ENCODE assay signal across 9 cellular contexts in genomic region chr4:70687347-70687746, GRCh38. TPM values are rescaled to one million over a fixed set of nuclear protein-coding genes. Genes with fewer than 3 reads are reported as not detected.
A peak's percentile ranks its signal among the peaks of the same experiment; 100 is the strongest.
DNase-seq lines count a peak whose midpoint lies in the region; ATAC-seq and TF ChIP-seq lines count a peak whose summit lies in the region.
"Not testable (repeated sequence)": the region's sequence is repeated elsewhere in the genome, so short reads cannot be mapped to it uniquely, and the experiment has no call there.
"Had no signal": no experiment of that assay in that cellular context is flagged by ENCODE, and none has a peak within 500 bp of the region (broad histone marks: within the 10 kb centered on the region; RNA-seq: fewer than 3 reads in every experiment).

No MANE protein-coding gene starts in this region.

- H3K4me3 ChIP-seq in GM06990 (replicated peaks; ENCODE audit: low read depth, low read length) = peak overlapping the region; percentile 96
- peak overlapping the region; percentile 82 to 92 (median 87) for H3K4me3 ChIP-seq in breast epithelium
- peak overlapping the region; percentile 86 to 96 for H3K4me3 ChIP-seq in gastroesophageal sphincter
- peak overlapping the region; percentile 56 for H3K4me3 ChIP-seq in mesendoderm (ENCODE audit: low read length)
- peak overlapping the region; percentile 66 to 94 (median 79) for H3K4me3 ChIP-seq in sigmoid colon
- H3K4me3 ChIP-seq in upper lobe of left lung = peak overlapping the region; percentile 38 to 99 (median 88)

- not testable (repeated sequence) for H3K18ac ChIP-seq in mesendoderm (ENCODE audit: low read length)

- not testable (repeated sequence) for H3K4ac ChIP-seq in mesendoderm (ENCODE audit: low read depth, low read length)

- intact Hi-C loops in activated CD4-positive, alpha-beta memory T cell treated with anti-CD3 and anti-CD28 coated beads for 36 hours (cut with micrococcal nuclease) = loop anchor here (1.0 kb wide), 1 partner anchor 86 kb away; no protein-coding TSS in a partner anchor
- intact Hi-C loops in breast epithelium (cut with DNase I; ENCODE audit: low total_unique reads) = not testable (repeated sequence)
- intact Hi-C loops in sigmoid colon (cut with DNase I) = loop anchor here (5.0 kb wide), 2 partner anchors 35 to 215 kb away; partner anchors contain the start of gene MOB1B

- not testable (repeated sequence) for TF ChIP-seq EP300 in gastroesophageal sphincter (IDR thresholded peaks at IDR 0.05); sigmoid colon (IDR thresholded peaks at IDR 0.05); upper lobe of left lung (IDR thresholded peaks at IDR 0.05)

- not testable (repeated sequence) for H2BK15ac ChIP-seq in mesendoderm (replicated peaks; ENCODE audit: low read depth)

- CTCF ChIA-PET in activated CD4-positive, alpha-beta memory T cell treated with anti-CD3 and anti-CD28 coated beads for 36 hours (lab: Charles Lee) = interaction anchor here (0.6 to 1.2 kb wide), 6 partner anchors 9 to 35 kb away, joined by 3 to 6 read pairs (median 4); no protein-coding TSS in a partner anchor

- H3K9ac ChIP-seq in mesendoderm (ENCODE audit: low read length) = peak overlapping the region; percentile 81

- H3K4me1 Mint-ChIP-seq in activated CD4-positive, alpha-beta memory T cell treated with anti-CD3 and anti-CD28 coated beads for 36 hours (ENCODE audit: low read depth) = peaks cover 33% of the 10 kb centered on the region

- not testable (repeated sequence) for H2AK5ac ChIP-seq in mesendoderm (ENCODE audit: low read length)

- peak overlapping the region; percentile 99 for H3K4me3 Mint-ChIP-seq in activated CD4-positive, alpha-beta memory T cell treated with anti-CD3 and anti-CD28 coated beads for 36 hours

- not testable (repeated sequence) for TF ChIP-seq CTCF in GM06990 (IDR thresholded peaks at IDR 0.05; ENCODE audit: insufficient read depth, low read length, poor library complexity, severe bottlenecking); breast epithelium (IDR thresholded peaks at IDR 0.05); gastroesophageal sphincter (IDR thresholded peaks at IDR 0.05); sigmoid colon (IDR thresholded peaks at IDR 0.05); upper lobe of left lung (IDR thresholded peaks at IDR 0.05)

- TF ChIP-seq POLR2A in breast epithelium (IDR thresholded peaks at IDR 0.05); gastroesophageal sphincter (IDR thresholded peaks at IDR 0.05); sigmoid colon (IDR thresholded peaks at IDR 0.05); upper lobe of left lung (IDR thresholded peaks at IDR 0.05): not testable (repeated sequence)

- 65 to 73% methylated on average over 3 to 13 of the region's 13 CpGs for WGBS in gastroesophageal sphincter (ENCODE audit: low coverage in 1 of 2), 2 donors
- WGBS in mesendoderm (ENCODE audit: extremely low coverage, insufficient coverage, low lambda C conversion rate) = no CpG with 5 or more reads among the region's 13 CpGs
- WGBS in sigmoid colon, 2 donors = 51 to 62% methylated on average over 13 of the region's 13 CpGs
- WGBS in upper lobe of left lung, 2 donors = 68 to 72% methylated on average over 12 to 13 of the region's 13 CpGs

- H3K79me1 ChIP-seq in mesendoderm (ENCODE audit: low read length) = not testable (repeated sequence)

- H3K36me3 ChIP-seq in GM06990 (ENCODE audit: control insufficient read depth, insufficient read depth, low read length); breast epithelium; mesendoderm (ENCODE audit: control insufficient read depth, insufficient read depth, low read length): not testable (repeated sequence)
- H3K36me3 ChIP-seq in gastroesophageal sphincter (peaks cover 0 to 18% of the 10 kb centered on the region in 2 donors), sigmoid colon (peaks cover 0 to 17% (median 0%) of the 10 kb centered on the region in 4 donors), upper lobe of left lung (peaks cover 0 to 15% (median 0%) of the 10 kb centered on the region in 4 donors)

- H3K27ac Mint-ChIP-seq in activated CD4-positive, alpha-beta memory T cell treated with anti-CD3 and anti-CD28 coated beads for 36 hours = peak overlapping the region; percentile 97

- H3K23ac ChIP-seq in mesendoderm (ENCODE audit: low read length) = not testable (repeated sequence)

- H3K79me2 ChIP-seq in mesendoderm (ENCODE audit: control insufficient read depth, insufficient read depth, low read length) = peaks cover 19% of the 10 kb centered on the region

- H2BK5ac ChIP-seq in mesendoderm (ENCODE audit: low read length) = not testable (repeated sequence)

- H3K4me1 ChIP-seq in breast epithelium; mesendoderm (ENCODE audit: control insufficient read depth, low read depth, low read length): not testable (repeated sequence)
- H3K4me1 ChIP-seq in gastroesophageal sphincter = peaks cover 4 to 44% (median 18%) of the 10 kb centered on the region in 3 donors
- H3K4me1 ChIP-seq in sigmoid colon = peaks cover 0 to 35% (median 32%) of the 10 kb centered on the region in 4 donors
- H3K4me1 ChIP-seq in upper lobe of left lung = peaks cover 34 to 43% (median 34%) of the 10 kb centered on the region in 4 donors

- not testable (repeated sequence) for H3K27me3 ChIP-seq in GM06990 (replicated peaks; ENCODE audit: control insufficient read depth, insufficient read depth, low read length); breast epithelium; gastroesophageal sphincter; mesendoderm (ENCODE audit: insufficient read depth, low read length, poor library complexity); sigmoid colon; upper lobe of left lung

- H4K5ac ChIP-seq in mesendoderm (ENCODE audit: low read length) = not testable (repeated sequence)

- not testable (repeated sequence) for H4K8ac ChIP-seq in mesendoderm (ENCODE audit: low read depth, low read length)

- H3K27ac ChIP-seq in breast epithelium = peak overlapping the region; percentile 96 to 97
- peak overlapping the region; percentile 80 to 94 (median 92) for H3K27ac ChIP-seq in gastroesophageal sphincter
- H3K27ac ChIP-seq in mesendoderm (ENCODE audit: low read depth, low read length) = peak overlapping the region; percentile 86
- peak overlapping the region; percentile 93 to 95 (median 94) for H3K27ac ChIP-seq in sigmoid colon
- peak overlapping the region; percentile 93 to 97 (median 94) for H3K27ac ChIP-seq in upper lobe of left lung

- not testable (repeated sequence) for DNase-seq in GM06990 (ENCODE audit: extremely low read depth, insufficient read length); breast epithelium (ENCODE audit: low spot score in 2 of 2); mesendoderm; sigmoid colon
- DNase-seq in NCI-H510A treated with DMSO at 0.1 percent for 48 hours (lab: John Stamatoyannopoulos, UW) = peak; percentile 60
- peak; percentile 46 for DNase-seq in activated CD4-positive, alpha-beta memory T cell treated with anti-CD3 and anti-CD28 coated beads for 36 hours
- peak in 1 of 2 donors; percentile 53 for DNase-seq in upper lobe of left lung

- H3K9me3 ChIP-seq in breast epithelium, gastroesophageal sphincter, sigmoid colon, upper lobe of left lung: not testable (repeated sequence)

- peak overlapping the region; percentile 59 for H3K4me2 ChIP-seq in mesendoderm (ENCODE audit: low read length)

- not testable (repeated sequence) for ATAC-seq in gastroesophageal sphincter; upper lobe of left lung (ENCODE audit: low FRiP score in 2 of 2)

- peaks cover 29% of the 10 kb centered on the region for H3K36me3 Mint-ChIP-seq in activated CD4-positive, alpha-beta memory T cell treated with anti-CD3 and anti-CD28 coated beads for 36 hours

- not testable (repeated sequence) for H2BK120ac ChIP-seq in mesendoderm (ENCODE audit: low read depth, low read length)

- H3K27me3 Mint-ChIP-seq in activated CD4-positive, alpha-beta memory T cell treated with anti-CD3 and anti-CD28 coated beads for 36 hours = not testable (repeated sequence)

- POLR2A ChIA-PET in activated CD4-positive, alpha-beta memory T cell treated with anti-CD3 and anti-CD28 coated beads for 36 hours (lab: Charles Lee) = interaction anchor here (0.5 to 1.2 kb wide), 4 partner anchors 17 to 606 kb away, joined by 3 to 5 read pairs (median 3); partner anchors contain the start of gene DCK

- H3K56ac ChIP-seq in mesendoderm (ENCODE audit: low read length) = peak overlapping the region; percentile 88

- H3K9me3 Mint-ChIP-seq in activated CD4-positive, alpha-beta memory T cell treated with anti-CD3 and anti-CD28 coated beads for 36 hours = not testable (repeated sequence)

RNA-seq across cellular contexts. Expression of gene UTP3, which starts 1.0 kb away (rescaled TPM):
- 10 to 100 TPM; 33.6 to 35.5 TPM for total RNA-seq in activated CD4-positive, alpha-beta memory T cell treated with anti-CD3 and anti-CD28 coated beads for 36 hours
- 10 to 100 TPM; 18.9 to 22.0 (median 19.3) TPM for total RNA-seq in breast epithelium
- 10 to 100 TPM; 20.9 to 30.8 (median 24.0) TPM for total RNA-seq in gastroesophageal sphincter
- 73.6 TPM for polyA plus RNA-seq in mesendoderm (2013, experiment 1 of 2)
- polyA plus RNA-seq in mesendoderm (2013, experiment 2 of 2) = 72.9 TPM
- total RNA-seq in sigmoid colon = 10 to 100 TPM; 15.3 to 19.7 (median 15.6) TPM
- polyA plus RNA-seq in sigmoid colon = 10 to 100 TPM; 13.4 to 31.8 (median 15.0) TPM
- 10 to 100 TPM; 18.9 to 33.4 (median 27.9) TPM for total RNA-seq in upper lobe of left lung

RNA-seq across cellular contexts. Expression of gene JCHAIN, which starts 21.0 kb away (rescaled TPM):
- not detected for total RNA-seq in activated CD4-positive, alpha-beta memory T cell treated with anti-CD3 and anti-CD28 coated beads for 36 hours
- total RNA-seq in breast epithelium (100 to 1,000 TPM in 2 of 3 donors, 10 to 100 TPM in 1; 10.1 to 700 (median 337) TPM), gastroesophageal sphincter (10 to 100 TPM in 1 of 4 donors, 1 to 10 TPM in 2, not detected in 1; 2.3 to 24.6 (median 7.8) TPM), sigmoid colon (1 to 10 TPM in 3 of 4 donors, not detected in 1; 1.4 to 2.0 (median 1.6) TPM), upper lobe of left lung (100 to 1,000 TPM in 4 of 6 donors, 10 to 100 TPM in 2; 12.6 to 508 (median 254) TPM)
- polyA plus RNA-seq in mesendoderm (2013, experiment 1 of 2) = not detected
- polyA plus RNA-seq in mesendoderm (2013, experiment 2 of 2) = not detected
- polyA plus RNA-seq in sigmoid colon = 100 to 1,000 TPM in 2 of 3 donors, 10 to 100 TPM in 1; 88.9 to 206 (median 131) TPM
- total RNA-seq: Daoy had no signal

RNA-seq across cellular contexts. Expression of gene RUFY3, which starts 34.4 kb away (rescaled TPM):
- total RNA-seq in activated CD4-positive, alpha-beta memory T cell treated with anti-CD3 and anti-CD28 coated beads for 36 hours = 10 to 100 TPM; 15.8 to 17.2 TPM
- total RNA-seq in breast epithelium (10 to 100 TPM; 60.0 to 95.9 (median 83.6) TPM), gastroesophageal sphincter (10 to 100 TPM; 40.4 to 57.7 (median 49.7) TPM), sigmoid colon (10 to 100 TPM; 47.4 to 73.4 (median 65.1) TPM), upper lobe of left lung (100 to 1,000 TPM in 2 of 6 donors, 10 to 100 TPM in 4; 65.1 to 161 (median 80.8) TPM)
- 20.6 TPM for polyA plus RNA-seq in mesendoderm (2013, experiment 1 of 2)
- polyA plus RNA-seq in mesendoderm (2013, experiment 2 of 2) = 20.0 TPM
- 10 to 100 TPM in 2 of 3 donors, 1 to 10 TPM in 1; 6.0 to 16.9 (median 11.3) TPM for polyA plus RNA-seq in sigmoid colon

RNA-seq across cellular contexts. Expression of gene ENAM, which starts 58.8 kb away (rescaled TPM):
- total RNA-seq in activated CD4-positive, alpha-beta memory T cell treated with anti-CD3 and anti-CD28 coated beads for 36 hours = not detected
- total RNA-seq in breast epithelium = under 1 TPM in 1 of 3 donors, not detected in 2; 0.32 TPM
- total RNA-seq in gastroesophageal sphincter = under 1 TPM in 2 of 4 donors, not detected in 2; 0.16 to 0.54 TPM
- polyA plus RNA-seq in mesendoderm (2013, experiment 1 of 2) = not detected
- polyA plus RNA-seq in mesendoderm (2013, experiment 2 of 2) = not detected
- under 1 TPM in 2 of 4 donors, not detected in 2; under 0.01 to 0.28 TPM for total RNA-seq in sigmoid colon
- polyA plus RNA-seq in sigmoid colon = not detected
- under 1 TPM in 2 of 6 donors, not detected in 4; 0.17 to 0.26 TPM for total RNA-seq in upper lobe of left lung
- total RNA-seq: Daoy had no signal
